ENCODE assay signal across 8 cellular contexts in the genomic region with DNA sequence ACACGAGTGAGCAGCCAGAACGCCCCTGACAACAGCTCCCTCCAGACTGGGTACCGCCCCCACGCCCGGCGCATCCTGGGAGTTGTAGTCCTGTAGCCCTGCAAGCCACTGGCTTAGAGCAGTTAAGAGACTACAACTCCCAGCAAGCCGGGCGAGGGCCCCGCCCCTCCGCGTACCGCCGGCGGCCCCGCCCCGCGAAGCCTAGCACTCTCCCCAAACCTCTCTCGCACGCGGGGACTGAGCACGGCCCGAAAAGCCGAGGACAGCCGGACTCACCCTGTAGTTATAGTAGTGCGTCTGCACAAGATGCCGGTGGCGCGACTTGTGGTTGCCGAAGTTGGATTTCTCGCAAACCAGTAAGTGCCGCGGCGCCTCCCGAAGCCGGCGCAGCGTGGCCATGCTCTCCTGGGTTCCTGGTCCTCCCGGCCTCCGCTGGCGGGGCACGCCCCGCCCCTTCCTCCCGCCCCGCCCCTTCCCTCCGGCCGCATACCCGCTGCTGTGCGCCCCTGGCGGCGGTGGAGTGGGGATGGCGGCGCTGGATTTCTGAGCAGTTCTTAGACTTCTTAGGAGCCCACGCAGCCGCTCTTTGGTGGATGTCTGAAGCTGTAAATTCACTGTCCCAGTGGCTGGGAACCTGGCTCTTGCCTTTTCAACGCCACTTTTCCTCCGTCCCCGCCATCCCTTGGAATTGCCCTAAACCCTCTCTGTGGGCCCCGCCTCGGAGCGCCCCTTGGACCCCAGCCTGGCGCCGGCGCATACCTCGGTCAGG. TPM values are rescaled to one million over a fixed set of nuclear protein-coding genes. Genes with fewer than 3 reads are reported as not detected.
A peak's percentile ranks its signal among the peaks of the same experiment; 100 is the strongest.
DNase-seq lines count a peak whose midpoint lies in the region; ATAC-seq and TF ChIP-seq lines count a peak whose summit lies in the region.

A gene with protein sequence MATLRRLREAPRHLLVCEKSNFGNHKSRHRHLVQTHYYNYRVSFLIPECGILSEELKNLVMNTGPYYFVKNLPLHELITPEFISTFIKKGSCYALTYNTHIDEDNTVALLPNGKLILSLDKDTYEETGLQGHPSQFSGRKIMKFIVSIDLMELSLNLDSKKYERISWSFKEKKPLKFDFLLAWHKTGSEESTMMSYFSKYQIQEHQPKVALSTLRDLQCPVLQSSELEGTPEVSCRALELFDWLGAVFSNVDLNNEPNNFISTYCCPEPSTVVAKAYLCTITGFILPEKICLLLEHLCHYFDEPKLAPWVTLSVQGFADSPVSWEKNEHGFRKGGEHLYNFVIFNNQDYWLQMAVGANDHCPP (minus strand): TSS at position 434 of the 769 bp plus-strand sequence. CDS start 35 bp downstream, at position 399.

- H3K4me1 ChIP-seq in ovary (ENCODE audit: insufficient read depth) (no peaks in the 10 kb centered on the region), tibial artery (peaks cover 0 to 5% (median 4%) of the 10 kb centered on the region in 4 donors)

- H3K27me3 ChIP-seq in ovary (no peaks in the 10 kb centered on the region), tibial artery (no peaks in the 10 kb centered on the region)

- no peaks in the 10 kb centered on the region for H3K9me3 ChIP-seq in ovary
- H3K9me3 ChIP-seq in tibial artery, result no peaks in the 10 kb centered on the region

- TF ChIP-seq POLR2A in GM10847 (IDR thresholded peaks at IDR 0.05; ENCODE audit: extremely low read depth, insufficient read length) (peak; percentile 27), ovary (IDR thresholded peaks at IDR 0.05) (peak; percentile 46)

- peak within 1 kb of the TSS; percentile 98 for H3K27ac Mint-ChIP-seq in activated naive CD8-positive, alpha-beta T cell treated with anti-CD3 and anti-CD28 coated beads for 36 hours

- H3K4me3 Mint-ChIP-seq in activated naive CD8-positive, alpha-beta T cell treated with anti-CD3 and anti-CD28 coated beads for 36 hours, result peak within 1 kb of the TSS; percentile 95

- H3K9me3 Mint-ChIP-seq in activated naive CD8-positive, alpha-beta T cell treated with anti-CD3 and anti-CD28 coated beads for 36 hours, result no peaks in the 10 kb centered on the region

- intact Hi-C loops in head of caudate nucleus (cut with DNase I) (no loop called here), ovary (cut with DNase I) (no loop called here), tibial artery (cut with DNase I; ENCODE audit: low total_unique reads) (loop anchor here (5.0 kb wide), 1 partner anchor 351 kb away; no protein-coding TSS in a partner anchor)

- TF ChIP-seq CTCF in ovary (IDR thresholded peaks at IDR 0.05) (peak; percentile 76 to 96 (median 81)), tibial artery (IDR thresholded peaks at IDR 0.05) (peak; percentile 75 to 93)

- TF ChIP-seq EP300 in ovary (IDR thresholded peaks at IDR 0.05), result no peak

- WGBS in ovary, 3 donors, result 0% methylated on average over 56 to 64 of the region's 64 CpGs

- ATAC-seq in HG02610 (IDR thresholded peaks at IDR 0.05; ENCODE audit: unreplicated experiment) (peak; percentile 95), SK-N-SH treated with all-trans-retinoic acid at 6 μM for 48 hours (peak; percentile 97)

- H3K4me3 ChIP-seq in ovary (peak within 1 kb of the TSS; percentile 64), tibial artery (peak within 1 kb of the TSS; percentile 71 to 83)

- H3K27me3 Mint-ChIP-seq in activated naive CD8-positive, alpha-beta T cell treated with anti-CD3 and anti-CD28 coated beads for 36 hours, result no peaks in the 10 kb centered on the region

- DNase-seq in NCI-H1092 (lab: John Stamatoyannopoulos, UW) (peak; percentile 82), head of caudate nucleus (peak; percentile 97 to 100 (median 99)), ovary (peak; percentile 97 to 99 (median 99)), tibial artery (peak; percentile 97 to 98)
- DNase-seq in activated naive CD8-positive, alpha-beta T cell treated with anti-CD3 and anti-CD28 coated beads for 36 hours, result peak; percentile 98

- H3K36me3 ChIP-seq in ovary, result no peaks in the 10 kb centered on the region
- peaks cover 0 to 19% (median 12%) of the 10 kb centered on the region in 3 donors for H3K36me3 ChIP-seq in tibial artery

- peaks cover 12% of the 10 kb centered on the region for H3K4me1 Mint-ChIP-seq in activated naive CD8-positive, alpha-beta T cell treated with anti-CD3 and anti-CD28 coated beads for 36 hours

- peaks cover 20% of the 10 kb centered on the region for H3K36me3 Mint-ChIP-seq in activated naive CD8-positive, alpha-beta T cell treated with anti-CD3 and anti-CD28 coated beads for 36 hours

- peak within 1 kb of the TSS; percentile 79 to 86 for H3K27ac ChIP-seq in ovary
- peak within 1 kb of the TSS; percentile 88 to 99 for H3K27ac ChIP-seq in tibial artery

TF ChIP-seq in SK-N-SH treated with all-trans-retinoic acid at 6 μM for 48 hours, 23 proteins besides CTCF, POLR2A, EP300 and RAD21:
- TF ChIP-seq BACH2 (CRISPR knock-in tag; IDR thresholded peaks at IDR 0.05; ENCODE audit: borderline replicate concordance) (no peak), RARB (CRISPR knock-in tag; IDR thresholded peaks at IDR 0.05) (no peak), SNAI2 (CRISPR knock-in tag; IDR thresholded peaks at IDR 0.05) (no peak), TCF4 (CRISPR knock-in tag; IDR thresholded peaks at IDR 0.05; ENCODE audit: borderline replicate concordance) (no peak), PPARA (CRISPR knock-in tag; IDR thresholded peaks at IDR 0.05; ENCODE audit: borderline replicate concordance) (0 out of 2 replicates have a peak, but pooled peaks have one; percentile 55), ZNF565 (CRISPR knock-in tag; conservative IDR thresholded peaks at IDR 0.05; ENCODE audit: low read depth) (no peak), ZNF70 (CRISPR knock-in tag; IDR thresholded peaks at IDR 0.05) (no peak), ARNTL (CRISPR knock-in tag; IDR thresholded peaks at IDR 0.05; ENCODE audit: borderline replicate concordance, low read depth) (peak; percentile 28; the same call in 1 of the 2 replicates), ZFP30 (CRISPR knock-in tag; IDR thresholded peaks at IDR 0.05) (no peak), ZC3H10 (CRISPR knock-in tag; IDR thresholded peaks at IDR 0.05) (no peak), GLIS3 (CRISPR knock-in tag; IDR thresholded peaks at IDR 0.05) (no peak), TOX (CRISPR knock-in tag; IDR thresholded peaks at IDR 0.05; ENCODE audit: borderline replicate concordance) (no peak), ZNF8 (CRISPR knock-in tag; IDR thresholded peaks at IDR 0.05) (no peak)
- TF ChIP-seq, protein P1, sequence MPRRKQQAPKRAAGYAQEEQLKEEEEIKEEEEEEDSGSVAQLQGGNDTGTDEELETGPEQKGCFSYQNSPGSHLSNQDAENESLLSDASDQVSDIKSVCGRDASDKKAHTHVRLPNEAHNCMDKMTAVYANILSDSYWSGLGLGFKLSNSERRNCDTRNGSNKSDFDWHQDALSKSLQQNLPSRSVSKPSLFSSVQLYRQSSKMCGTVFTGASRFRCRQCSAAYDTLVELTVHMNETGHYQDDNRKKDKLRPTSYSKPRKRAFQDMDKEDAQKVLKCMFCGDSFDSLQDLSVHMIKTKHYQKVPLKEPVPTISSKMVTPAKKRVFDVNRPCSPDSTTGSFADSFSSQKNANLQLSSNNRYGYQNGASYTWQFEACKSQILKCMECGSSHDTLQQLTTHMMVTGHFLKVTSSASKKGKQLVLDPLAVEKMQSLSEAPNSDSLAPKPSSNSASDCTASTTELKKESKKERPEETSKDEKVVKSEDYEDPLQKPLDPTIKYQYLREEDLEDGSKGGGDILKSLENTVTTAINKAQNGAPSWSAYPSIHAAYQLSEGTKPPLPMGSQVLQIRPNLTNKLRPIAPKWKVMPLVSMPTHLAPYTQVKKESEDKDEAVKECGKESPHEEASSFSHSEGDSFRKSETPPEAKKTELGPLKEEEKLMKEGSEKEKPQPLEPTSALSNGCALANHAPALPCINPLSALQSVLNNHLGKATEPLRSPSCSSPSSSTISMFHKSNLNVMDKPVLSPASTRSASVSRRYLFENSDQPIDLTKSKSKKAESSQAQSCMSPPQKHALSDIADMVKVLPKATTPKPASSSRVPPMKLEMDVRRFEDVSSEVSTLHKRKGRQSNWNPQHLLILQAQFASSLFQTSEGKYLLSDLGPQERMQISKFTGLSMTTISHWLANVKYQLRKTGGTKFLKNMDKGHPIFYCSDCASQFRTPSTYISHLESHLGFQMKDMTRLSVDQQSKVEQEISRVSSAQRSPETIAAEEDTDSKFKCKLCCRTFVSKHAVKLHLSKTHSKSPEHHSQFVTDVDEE (CRISPR knock-in tag; IDR thresholded peaks at IDR 0.05), result no peak
TF ChIP-seq in SK-N-SH treated with all-trans-retinoic acid at 6 μM for 48 hours: peak in this region for 2.

RNA-seq across cellular contexts. Expression of the gene that starts here (rescaled TPM):
- total RNA-seq in activated naive CD8-positive, alpha-beta T cell treated with anti-CD3 and anti-CD28 coated beads for 36 hours, result 10 to 100 TPM; 18.9 to 20.6 TPM
- total RNA-seq in ovary, result 10 to 100 TPM in 1 of 7 donors, 1 to 10 TPM in 6; 2.2 to 11.6 (median 5.7) TPM
- polyA plus RNA-seq in ovary, result 1 to 10 TPM; 6.0 to 7.9 TPM

Comparison
In these comparisons a context has a peak if more than half of its experiments do, and no peak if none do; other contexts are left out.
1. Peak in every context shown above with its lines: DNase-seq, ATAC-seq, H3K4me3 ChIP-seq and H3K27ac ChIP-seq.